8 cellular contexts compared by ENCODE assay signal in the genomic region with DNA sequence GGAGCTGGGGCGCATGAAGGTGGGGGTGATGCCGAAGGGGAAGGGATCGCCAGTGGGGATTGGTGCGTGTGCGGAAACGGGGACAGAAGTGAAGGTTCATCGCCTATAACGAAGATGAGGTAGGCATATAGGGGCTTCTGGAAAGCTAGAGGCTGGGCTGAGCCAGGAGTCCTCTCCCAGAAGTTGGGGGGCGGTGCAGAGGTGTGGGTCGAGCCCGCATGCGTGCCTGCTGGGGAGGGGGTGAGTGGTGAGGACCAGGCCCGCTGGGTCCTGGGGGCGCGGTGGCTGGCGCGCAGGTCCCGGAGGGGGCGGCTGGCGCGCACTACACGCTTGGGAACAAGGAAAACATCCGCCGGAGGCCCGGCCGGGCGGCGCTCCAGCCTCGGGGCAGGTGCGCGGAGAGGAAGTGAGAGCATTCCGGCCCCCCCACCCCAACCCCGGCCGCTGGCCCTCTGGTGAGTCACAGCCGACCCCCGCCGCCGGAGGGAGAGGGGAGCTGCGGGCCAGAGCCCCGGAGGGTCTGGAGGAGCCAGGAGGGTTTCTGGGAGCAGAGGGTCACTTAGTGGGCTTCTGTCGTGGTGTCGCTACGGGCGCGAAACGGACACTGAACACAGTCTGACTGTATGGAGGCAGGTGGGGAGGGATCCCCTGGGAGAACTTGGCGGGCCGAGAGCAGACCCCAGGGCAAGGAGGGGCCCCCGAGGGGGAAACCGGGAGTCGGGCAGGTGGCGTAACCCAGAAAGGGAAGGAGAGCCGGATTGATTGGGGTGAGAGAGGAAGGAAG. TPM values are rescaled to one million over a fixed set of nuclear protein-coding genes. Genes with fewer than 3 reads are reported as not detected.
DNase-seq lines count a peak whose midpoint lies in the region; ATAC-seq, FAIRE-seq and TF ChIP-seq lines count a peak whose summit lies in the region.

No MANE protein-coding gene starts in this region.

- H3K9me2 ChIP-seq in PC-9 (ENCODE audit: insufficient read depth), result no peaks in the 10 kb centered on the region

- POLR2A ChIA-PET in PC-9 (lab: Charles Lee; ENCODE audit: unreplicated experiment), result interaction anchor here (0.6 kb wide), 1 partner anchor 45 kb away, joined by 4 read pairs; no protein-coding TSS in a partner anchor

- H3K36me3 Mint-ChIP-seq in CD14-positive monocyte, result peaks cover 28 to 35% of the 10 kb centered on the region in 2 donors
- H3K36me3 Mint-ChIP-seq in activated naive CD8-positive, alpha-beta T cell treated with anti-CD3 and anti-CD28 coated beads, Interleukin-2, amount 50 U/mL, for 24 hours (ENCODE audit: low read depth), result peaks cover 13% of the 10 kb centered on the region

- peaks cover 29% of the 10 kb centered on the region for H3F3A ChIP-seq in PC-9 (ENCODE audit: insufficient read depth, low read depth)

- peak overlapping the region; percentile 88 to 95 for H3K4me3 Mint-ChIP-seq in CD14-positive monocyte
- H3K4me3 Mint-ChIP-seq in activated naive CD8-positive, alpha-beta T cell treated with anti-CD3 and anti-CD28 coated beads, Interleukin-2, amount 50 U/mL, for 24 hours, result peak overlapping the region; percentile 97

- peaks cover 1 to 4% (median 2%) of the 10 kb centered on the region in 3 donors for H3K27me3 Mint-ChIP-seq in CD14-positive monocyte (ENCODE audit: low read depth in 3 of 3)
- no peaks in the 10 kb centered on the region for H3K27me3 Mint-ChIP-seq in activated naive CD8-positive, alpha-beta T cell treated with anti-CD3 and anti-CD28 coated beads, Interleukin-2, amount 50 U/mL, for 24 hours

- BruUV-seq in PC-9 (replicated peaks; lab: Mats Ljungman, UMichigan), result no TSS peak

- H2AFZ ChIP-seq in PC-9, result peak overlapping the region; percentile 85

- FAIRE-seq in GM19239 (lab: Jason Lieb, UNC), result peak; percentile 86

- CTCF ChIA-PET in PC-9 (lab: Charles Lee), result interaction anchor here (0.5 kb wide), 1 partner anchor 732 kb away, joined by 3 read pairs; no protein-coding TSS in a partner anchor

- H3K4me1 Mint-ChIP-seq in CD14-positive monocyte, result peaks cover 39% of the 10 kb centered on the region
- H3K4me1 Mint-ChIP-seq in activated naive CD8-positive, alpha-beta T cell treated with anti-CD3 and anti-CD28 coated beads, Interleukin-2, amount 50 U/mL, for 24 hours, result peaks cover 39% of the 10 kb centered on the region

- H3K36me3 ChIP-seq in PC-9 (ENCODE audit: low read depth) (no peaks in the 10 kb centered on the region), prostate gland (peaks cover 0 to 8% of the 10 kb centered on the region in 2 donors)

- no peaks in the 10 kb centered on the region for H4K20me1 ChIP-seq in PC-9 (ENCODE audit: insufficient read depth)

- H3K4me3 ChIP-seq in PC-9, result peak overlapping the region; percentile 90
- H3K4me3 ChIP-seq in prostate gland, result peak overlapping the region; percentile 55 to 59

- H3K27ac ChIP-seq in PC-9 (peak overlapping the region; percentile 91), prostate gland (peak overlapping the region; percentile 83 to 93)

- ATAC-seq in HG03460 (IDR thresholded peaks at IDR 0.05; ENCODE audit: unreplicated experiment), result peak; percentile 56
- peak; percentile 83 for ATAC-seq in activated naive CD8-positive, alpha-beta T cell treated with anti-CD3 and anti-CD28 coated beads, Interleukin-2, amount 50 U/mL, for 24 hours
- peak; percentile 78 for ATAC-seq in left ventricle myocardium superior

- H3K79me2 ChIP-seq in PC-9 (ENCODE audit: low read depth), result peaks cover 37% of the 10 kb centered on the region

- H3K9me3 Mint-ChIP-seq in CD14-positive monocyte, result peaks cover 0 to 3% (median 0%) of the 10 kb centered on the region in 7 donors
- H3K9me3 Mint-ChIP-seq in activated naive CD8-positive, alpha-beta T cell treated with anti-CD3 and anti-CD28 coated beads, Interleukin-2, amount 50 U/mL, for 24 hours, result no peaks in the 10 kb centered on the region

- WGBS in prostate gland, result 1% methylated on average over 52 of the region's 53 CpGs

- H3K4me2 ChIP-seq in PC-9, result peak overlapping the region; percentile 94

- DNase-seq in CD14-positive monocyte (ENCODE audit: low spot score), result no peak
- peak; percentile 53 for DNase-seq in GM19239 (ENCODE audit: insufficient read length, low spot score)
- peak; percentile 57 for DNase-seq in PC-9
- peak; percentile 63 for DNase-seq in activated naive CD8-positive, alpha-beta T cell treated with anti-CD3 and anti-CD28 coated beads, Interleukin-2, amount 50 U/mL, for 24 hours
- peak; percentile 82 for DNase-seq in left ventricle myocardium superior
- peak; percentile 44 for DNase-seq in prostate gland (ENCODE audit: low spot score)
- no peak for DNase-seq in NCI-H187 treated with DMSO at 0.1 percent for 48 hours (lab: John Stamatoyannopoulos, UW)

- peak; percentile 55 for TF ChIP-seq CTCF in CD14-positive monocyte (IDR thresholded peaks at IDR 0.05)
- TF ChIP-seq CTCF in PC-9 (conservative IDR thresholded peaks at IDR 0.05), result peak; percentile 41
- TF ChIP-seq CTCF in prostate gland (IDR thresholded peaks at IDR 0.05), result peak in 1 of 4 experiments; percentile 60

- no peaks in the 10 kb centered on the region for H3K9me3 ChIP-seq in PC-9 (ENCODE audit: insufficient read depth, low read depth)
- no peaks in the 10 kb centered on the region for H3K9me3 ChIP-seq in prostate gland

- peak overlapping the region; percentile 43 to 76 (median 74) for H3K27ac Mint-ChIP-seq in CD14-positive monocyte
- peak overlapping the region; percentile 95 for H3K27ac Mint-ChIP-seq in activated naive CD8-positive, alpha-beta T cell treated with anti-CD3 and anti-CD28 coated beads, Interleukin-2, amount 50 U/mL, for 24 hours

- TF ChIP-seq POLR2A in prostate gland (IDR thresholded peaks at IDR 0.05), result no peak

- H3K27me3 ChIP-seq in PC-9 (ENCODE audit: insufficient read depth, low read depth), result no peaks in the 10 kb centered on the region
- no peaks in the 10 kb centered on the region for H3K27me3 ChIP-seq in prostate gland (replicated peaks; ENCODE audit: insufficient read depth)

- H3K4me1 ChIP-seq in PC-9 (replicated peaks; ENCODE audit: insufficient read depth) (peaks cover 17% of the 10 kb centered on the region), prostate gland (replicated peaks) (no peaks in the 10 kb centered on the region)

- intact Hi-C loops in CD14-positive monocyte (cut with micrococcal nuclease), result no loop called here
- intact Hi-C loops in PC-9 (cut with micrococcal nuclease; ENCODE audit: unreplicated experiment), result no loop called here
- intact Hi-C loops in left ventricle myocardium superior (cut with micrococcal nuclease), result no loop called here
- intact Hi-C loops in prostate gland (cut with DNase I), result no loop called here

RNA-seq across cellular contexts. Expression of a gene that starts 2.9 kb away (rescaled TPM):
- not detected for polyA plus RNA-seq in CD14-positive monocyte
- total RNA-seq in PC-9 (2021) (not detected in 2 replicates), left ventricle myocardium superior (not detected), prostate gland (not detected)

RNA-seq across cellular contexts. Expression of a gene that starts 7.8 kb away (rescaled TPM):
- polyA plus RNA-seq in CD14-positive monocyte, result 1 to 10 TPM; 2.3 to 3.3 TPM
- total RNA-seq in PC-9 (2021) (21.8 and 25.1 TPM in 2 replicates), left ventricle myocardium superior (32.4 TPM), prostate gland (10 to 100 TPM; 19.4 to 30.3 TPM)

RNA-seq across cellular contexts. Expression of a gene that starts 7.9 kb away (rescaled TPM):
- polyA plus RNA-seq in CD14-positive monocyte, result 10 to 100 TPM; 18.1 to 26.4 TPM
- total RNA-seq in PC-9 (2021) (25.0 and 29.6 TPM in 2 replicates), left ventricle myocardium superior (90.2 TPM), prostate gland (10 to 100 TPM; 48.5 to 55.4 TPM)

RNA-seq across cellular contexts. Expression of a gene that starts 24.5 kb away (rescaled TPM):
- polyA plus RNA-seq in CD14-positive monocyte, result 10 to 100 TPM; 32.2 to 38.7 TPM
- total RNA-seq in PC-9 (2021) (22.4 and 23.6 TPM in 2 replicates), left ventricle myocardium superior (19.4 TPM), prostate gland (100 to 1,000 TPM in 1 of 2 donors, 10 to 100 TPM in 1; 60.9 to 120 TPM)

RNA-seq across cellular contexts. Expression of a gene that starts 24.9 kb away (rescaled TPM):
- polyA plus RNA-seq in CD14-positive monocyte, result 10 to 100 TPM; 46.6 to 93.0 TPM
- total RNA-seq in PC-9 (2021), result 101 and 114 TPM in 2 replicates
- total RNA-seq in left ventricle myocardium superior, result 243 TPM
- 100 to 1,000 TPM; 167 to 315 TPM for total RNA-seq in prostate gland

Comparison
In these comparisons a context has a peak if more than half of its experiments do, and no peak if none do; other contexts are left out.
1. DNase-seq: peak in GM19239 (single experiment), PC-9 (2 of 2), activated naive CD8-positive, alpha-beta T cell treated with anti-CD3 and anti-CD28 coated beads, Interleukin-2, amount 50 U/mL, for 24 hours (single experiment), left ventricle myocardium superior (single experiment) and prostate gland (single experiment); none in CD14-positive monocyte (single experiment) and NCI-H187 treated with DMSO at 0.1 percent for 48 hours (single experiment).
2. Peak in every context shown above with its lines, with median percentiles within 50 percentile points of each other: ATAC-seq.